ENCODE assay signal across 8 cellular contexts in genomic region chr1:31936966-31937299, GRCh38.
DNase-seq lines count a peak whose midpoint lies in the region; ATAC-seq lines count a peak whose summit lies in the region.

No MANE protein-coding gene starts in this region.

- H3K27me3 ChIP-seq in mucosa of rectum (ENCODE audit: control insufficient read depth in 2 of 2, insufficient read depth in 2 of 2, low read length in 2 of 2), result no peaks in the 10 kb centered on the region

- no peak for DNase-seq in stimulated activated naive CD8-positive, alpha-beta T cell treated with anti-CD3 and anti-CD28 coated beads, Interleukin-15, Interleukin-2, amounts not matched to agents 100 U/mL and 50 U/mL, for 24 hours
- DNase-seq in caudate nucleus (lab: John Stamatoyannopoulos, UW) (no peak), foreskin melanocyte (no peak), kidney tubule cell (ENCODE audit: low spot score) (no peak), GM19238 (ENCODE audit: insufficient read length, low spot score) (no peak)

- peak overlapping the region; percentile 89 to 97 for H3K9ac ChIP-seq in mucosa of rectum (ENCODE audit: low read depth in 1 of 2, low read length in 2 of 2)

- no peaks in the 10 kb centered on the region for H3K9me3 ChIP-seq in mucosa of rectum (ENCODE audit: control insufficient read depth in 2 of 2, low read length in 2 of 2)

- H3K36me3 Mint-ChIP-seq in stimulated activated naive CD8-positive, alpha-beta T cell treated with anti-CD3 and anti-CD28 coated beads, Interleukin-15, Interleukin-2, amounts not matched to agents 100 ng/mL and 50 ng/mL, for 24 hours (ENCODE audit: low read depth), result peaks cover 44% of the 10 kb centered on the region

- H3K4me3 Mint-ChIP-seq in stimulated activated naive CD8-positive, alpha-beta T cell treated with anti-CD3 and anti-CD28 coated beads, Interleukin-15, Interleukin-2, amounts not matched to agents 100 ng/mL and 50 ng/mL, for 24 hours, result peak overlapping the region; percentile 95

- peak overlapping the region; percentile 91 to 95 for H3K4me3 ChIP-seq in mucosa of rectum (ENCODE audit: low read length in 2 of 2)

- H3K4me1 ChIP-seq in mucosa of rectum (ENCODE audit: control insufficient read depth in 2 of 2, insufficient read depth in 2 of 2, low read length in 2 of 2), result peaks cover 52 to 59% of the 10 kb centered on the region in 2 donors

- no peaks in the 10 kb centered on the region for H3K9me3 Mint-ChIP-seq in stimulated activated naive CD8-positive, alpha-beta T cell treated with anti-CD3 and anti-CD28 coated beads, Interleukin-15, Interleukin-2, amounts not matched to agents 100 ng/mL and 50 ng/mL, for 24 hours

- H3K27ac Mint-ChIP-seq in stimulated activated naive CD8-positive, alpha-beta T cell treated with anti-CD3 and anti-CD28 coated beads, Interleukin-15, Interleukin-2, amounts not matched to agents 100 ng/mL and 50 ng/mL, for 24 hours, result peak overlapping the region; percentile 95

- H3K4me1 Mint-ChIP-seq in stimulated activated naive CD8-positive, alpha-beta T cell treated with anti-CD3 and anti-CD28 coated beads, Interleukin-15, Interleukin-2, amounts not matched to agents 100 ng/mL and 50 ng/mL, for 24 hours (ENCODE audit: low read depth), result peaks cover 78% of the 10 kb centered on the region

- H3K27ac ChIP-seq in caudate nucleus (ENCODE audit: low read depth, low read length) (peak overlapping the region; percentile 90), mucosa of rectum (ENCODE audit: low read depth in 2 of 2, low read length in 2 of 2) (peak overlapping the region; percentile 93 to 95)

- H3K27me3 Mint-ChIP-seq in stimulated activated naive CD8-positive, alpha-beta T cell treated with anti-CD3 and anti-CD28 coated beads, Interleukin-15, Interleukin-2, amounts not matched to agents 100 ng/mL and 50 ng/mL, for 24 hours, result no peaks in the 10 kb centered on the region

- no peaks in the 10 kb centered on the region for H3K36me3 ChIP-seq in mucosa of rectum (ENCODE audit: control insufficient read depth in 2 of 2, insufficient read depth in 2 of 2, low read length in 2 of 2)

- ATAC-seq in stimulated activated naive CD8-positive, alpha-beta T cell treated with anti-CD3 and anti-CD28 coated beads, Interleukin-15, Interleukin-2, amounts not matched to agents 100 U/mL and 50 U/mL, for 24 hours, result no peak
- no peak for ATAC-seq in GM21367 (IDR thresholded peaks at IDR 0.05; ENCODE audit: unreplicated experiment)
